In genomic region chr1:22238356-22239224, GRCh38 we compare ENCODE assay signal across 23 cellular contexts.
A peak's percentile ranks its signal among the peaks of the same experiment; 100 is the strongest.
DNase-seq lines count a peak whose midpoint lies in the region; ATAC-seq and TF ChIP-seq lines count a peak whose summit lies in the region.
"Had no signal": no experiment of that assay in that cellular context is flagged by ENCODE, and none has a peak within 500 bp of the region (broad histone marks: within the 10 kb centered on the region; RNA-seq: fewer than 3 reads in every experiment).

No MANE protein-coding gene starts in this region.

- peak; percentile 63 for DNase-seq in colonic mucosa
- DNase-seq in foreskin keratinocyte, result peak; percentile 44 to 62
- DNase-seq in neuronal stem cell (ENCODE audit: low spot score), result no peak
- DNase-seq in activated gamma-delta T cell (lab: John Stamatoyannopoulos, UW), result no peak
- DNase-seq in SKM-1 treated with dmso at 0.1 percent for 144 hours (lab: John Stamatoyannopoulos, UW; ENCODE audit: unreplicated experiment), result no peak
- DNase-seq: 8988T, ACHN, Calu3, DND-41, GM23248, H9, NCI-H1092, NCI-H1417 treated with DMSO at 0.1 percent for 48 hours, NCI-H187, NCI-H2171 treated with DMSO at 0.1 percent for 48 hours, NCI-H345, NCI-H510A treated with DMSO at 0.1 percent for 48 hours, SIG-M5 had no signal

- H3K27ac ChIP-seq in HEK293 (ENCODE audit: extremely low read depth, low read depth, low read length) (no peak overlapping the region), colonic mucosa (no peak overlapping the region), foreskin keratinocyte (no peak overlapping the region), neuronal stem cell (replicated peaks; ENCODE audit: low read length) (no peak overlapping the region)
- H3K27ac ChIP-seq: GM23248, SK-N-MC had no signal

- H3K27me3 ChIP-seq in colonic mucosa (no peaks in the 10 kb centered on the region), foreskin keratinocyte (peaks cover 92% of the 10 kb centered on the region), neuronal stem cell (ENCODE audit: control insufficient read depth in 3 of 3, insufficient read depth in 3 of 3, low read depth in 1 of 3, low read length in 3 of 3) (peaks cover 0 to 42% (median 35%) of the 10 kb centered on the region in 3 experiments)

- no peak overlapping the region for H3K4me2 ChIP-seq in neuronal stem cell (ENCODE audit: insufficient read depth, low read length, poor library complexity, severe bottlenecking)

- POLR2A ChIA-PET in HEK293 (lab: Yijun Ruan, JAX), result no interaction called here

- no peaks in the 10 kb centered on the region for H3K36me3 ChIP-seq in HEK293 (ENCODE audit: control insufficient read depth in 2 of 2, insufficient read depth in 1 of 2, low read length in 2 of 2)
- H3K36me3 ChIP-seq in colonic mucosa, result no peaks in the 10 kb centered on the region
- H3K36me3 ChIP-seq in neuronal stem cell (replicated peaks in 1 of 2; ENCODE audit: control insufficient read depth in 2 of 2, insufficient read depth in 2 of 2, low read length in 2 of 2), result no peaks in the 10 kb centered on the region

- H3K4me1 ChIP-seq in HEK293 (ENCODE audit: control insufficient read depth, insufficient read depth, low read length) (no peaks in the 10 kb centered on the region), colonic mucosa (no peaks in the 10 kb centered on the region), foreskin keratinocyte (no peaks in the 10 kb centered on the region), neuronal stem cell (ENCODE audit: control insufficient read depth in 2 of 2, insufficient read depth in 1 of 2, low read depth in 1 of 2, low read length in 2 of 2) (no peaks in the 10 kb centered on the region)

- H3K4me3 ChIP-seq in HEK293 (ENCODE audit: low read depth, low read length) (no peak overlapping the region), colonic mucosa (no peak overlapping the region), neuronal stem cell (ENCODE audit: low read length in 2 of 2) (no peak overlapping the region)
- H3K4me3 ChIP-seq: GM23248, SK-N-MC had no signal

- no peaks in the 10 kb centered on the region for H3K79me1 ChIP-seq in neuronal stem cell (ENCODE audit: low read depth, low read length)

- intact Hi-C loops in colonic mucosa (cut with DNase I), result no loop called here

- CTCF ChIA-PET in HEK293 (lab: Yijun Ruan, JAX), result no interaction called here

- peak; percentile 24 for ATAC-seq in foreskin keratinocyte
- ATAC-seq in GM18858 (IDR thresholded peaks at IDR 0.05; ENCODE audit: unreplicated experiment), result no peak
- no peak for ATAC-seq in HG03039 (IDR thresholded peaks at IDR 0.05; ENCODE audit: unreplicated experiment)
- ATAC-seq: Panc1 had no signal

- H2BK15ac ChIP-seq in neuronal stem cell (ENCODE audit: low read length), result no peak overlapping the region

- H3K23ac ChIP-seq in neuronal stem cell (ENCODE audit: low read depth, low read length, poor library complexity), result no peak overlapping the region

- H2AK5ac ChIP-seq in neuronal stem cell (ENCODE audit: low read depth, low read length), result no peak overlapping the region

- H3K9ac ChIP-seq in colonic mucosa (ENCODE audit: low read depth in 2 of 2, low read length in 2 of 2) (no peak overlapping the region), neuronal stem cell (ENCODE audit: low read depth, low read length, poor library complexity) (peak overlapping the region; percentile 35)
- H3K9ac ChIP-seq: GM23248 had no signal

- no peak overlapping the region for H3K18ac ChIP-seq in neuronal stem cell (ENCODE audit: low read length)

- TF ChIP-seq CTCF in HEK293 (tag by site-specific recombination; IDR thresholded peaks at IDR 0.05) (no peak), colonic mucosa (IDR thresholded peaks at IDR 0.05) (no peak), foreskin keratinocyte (conservative IDR thresholded peaks at IDR 0.05) (peak; percentile 42)

- no peak overlapping the region for H2BK12ac ChIP-seq in neuronal stem cell (ENCODE audit: low read length)

- H3K14ac ChIP-seq in neuronal stem cell (ENCODE audit: low read length), result peak overlapping the region; percentile 1

- no peak overlapping the region for H2AFZ ChIP-seq in neuronal stem cell (ENCODE audit: low read length)
- H2AFZ ChIP-seq: GM23248 had no signal

- no CpG with 5 or more reads among the region's 26 CpGs for WGBS in neuronal stem cell (ENCODE audit: extremely low coverage in 2 of 2, insufficient read length in 2 of 2, insufficient replicate concordance in 1 of 2), 2 donors

- no peak overlapping the region for H2BK120ac ChIP-seq in neuronal stem cell (ENCODE audit: low read depth, low read length)

- H3K4ac ChIP-seq in neuronal stem cell (ENCODE audit: low read length), result no peak overlapping the region

- no peak overlapping the region for H4K91ac ChIP-seq in neuronal stem cell (ENCODE audit: low read depth, low read length, poor library complexity)

- peak overlapping the region; percentile 53 for H4K8ac ChIP-seq in neuronal stem cell (ENCODE audit: low read depth, low read length)

- H2BK5ac ChIP-seq in neuronal stem cell (ENCODE audit: low read length), result no peak overlapping the region

- no peaks in the 10 kb centered on the region for H3K9me3 ChIP-seq in HEK293 (ENCODE audit: control insufficient read depth, insufficient read depth, low read depth, low read length)
- no peaks in the 10 kb centered on the region for H3K9me3 ChIP-seq in colonic mucosa
- no peaks in the 10 kb centered on the region for H3K9me3 ChIP-seq in neuronal stem cell (replicated peaks in 1 of 2; ENCODE audit: control insufficient read depth in 2 of 2, insufficient read depth in 1 of 2, low read depth in 1 of 2, low read length in 2 of 2)

TF ChIP-seq in HEK293, 187 proteins besides CTCF, POLR2A, EP300 and RAD21:
- TF ChIP-seq ZNF175 (tag by site-specific recombination; IDR thresholded peaks at IDR 0.05) (no peak), ZFHX2 (tag by site-specific recombination; conservative IDR thresholded peaks at IDR 0.05) (peak; percentile 77), EGR2 (tag by site-specific recombination; IDR thresholded peaks at IDR 0.05; ENCODE audit: low read depth) (peak; percentile 64; the same call in 1 of the 2 replicates)

Comparison
In these comparisons a context has a peak if more than half of its experiments do, and no peak if none do; other contexts are left out.
1. DNase-seq: peak in colonic mucosa (single experiment) and foreskin keratinocyte (2 of 2); none in neuronal stem cell (single experiment), activated gamma-delta T cell (single experiment) and SKM-1 treated with dmso at 0.1 percent for 144 hours (single experiment).